1 cellular context compared by ENCODE assay signal in the genomic region with DNA sequence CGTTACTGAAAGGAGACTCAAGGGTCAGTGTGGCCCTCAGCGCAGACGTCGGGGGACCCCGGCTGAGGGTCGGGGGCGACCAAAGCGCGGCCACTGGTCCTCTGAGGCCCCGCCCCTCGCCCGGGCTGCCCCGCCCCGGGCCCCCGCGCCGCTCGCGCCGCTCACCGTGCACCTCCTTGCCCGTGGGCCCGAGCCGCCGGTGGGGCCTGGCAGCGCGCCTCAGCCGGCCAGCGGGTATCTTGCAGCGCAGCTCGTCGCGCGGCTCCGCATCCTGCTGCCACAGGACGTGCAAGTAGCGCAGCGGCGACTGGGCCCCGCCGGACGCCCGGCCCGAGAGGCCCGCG.
TF ChIP-seq lines count a peak whose summit lies in the region.

No MANE protein-coding gene starts in this region.

TF ChIP-seq in WTC11, 78 proteins besides CTCF, POLR2A, EP300 and RAD21 (continued from another document):
- TF ChIP-seq, protein P1, sequence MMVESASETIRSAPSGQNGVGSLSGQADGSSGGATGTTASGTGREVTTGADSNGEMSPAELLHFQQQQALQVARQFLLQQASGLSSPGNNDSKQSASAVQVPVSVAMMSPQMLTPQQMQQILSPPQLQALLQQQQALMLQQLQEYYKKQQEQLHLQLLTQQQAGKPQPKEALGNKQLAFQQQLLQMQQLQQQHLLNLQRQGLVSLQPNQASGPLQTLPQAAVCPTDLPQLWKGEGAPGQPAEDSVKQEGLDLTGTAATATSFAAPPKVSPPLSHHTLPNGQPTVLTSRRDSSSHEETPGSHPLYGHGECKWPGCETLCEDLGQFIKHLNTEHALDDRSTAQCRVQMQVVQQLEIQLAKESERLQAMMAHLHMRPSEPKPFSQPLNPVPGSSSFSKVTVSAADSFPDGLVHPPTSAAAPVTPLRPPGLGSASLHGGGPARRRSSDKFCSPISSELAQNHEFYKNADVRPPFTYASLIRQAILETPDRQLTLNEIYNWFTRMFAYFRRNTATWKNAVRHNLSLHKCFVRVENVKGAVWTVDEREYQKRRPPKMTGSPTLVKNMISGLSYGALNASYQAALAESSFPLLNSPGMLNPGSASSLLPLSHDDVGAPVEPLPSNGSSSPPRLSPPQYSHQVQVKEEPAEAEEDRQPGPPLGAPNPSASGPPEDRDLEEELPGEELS (CRISPR knock-in tag; IDR thresholded peaks at IDR 0.05) = peak; percentile 49; the same call in 1 of the 2 replicates
